ENCODE assay signal across 8 cellular contexts in genomic region chr7:74410772-74411171, GRCh38. TPM values are rescaled to one million over a fixed set of nuclear protein-coding genes. Genes with fewer than 3 reads are reported as not detected.
"Had no signal": no experiment of that assay in that cellular context is flagged by ENCODE, and none has a peak within 500 bp of the region (broad histone marks: within the 10 kb centered on the region; RNA-seq: fewer than 3 reads in every experiment).

No MANE protein-coding gene starts in this region.

- H2AFZ ChIP-seq: GM23248 had no signal

- H3K27me3 Mint-ChIP-seq: IgD-negative memory B cell had no signal

- H3K9me3 ChIP-seq: HAP-1 had no signal

- H3K4me3 Mint-ChIP-seq: HFFc6, IgD-negative memory B cell had no signal

- H3K9me3 Mint-ChIP-seq: HFFc6, IgD-negative memory B cell had no signal

- H3K27ac Mint-ChIP-seq: HFFc6 had no signal

- H3K36me3 ChIP-seq: HAP-1 had no signal

- H3K36me3 Mint-ChIP-seq: IgD-negative memory B cell had no signal

- H3K4me1 ChIP-seq: HAP-1 had no signal

- H3K4me1 Mint-ChIP-seq: IgD-negative memory B cell had no signal

- H3K4me3 ChIP-seq: GM23248, HAP-1 had no signal

- H3K27ac ChIP-seq: GM23248, HL-60 had no signal

- H3K9ac ChIP-seq: GM23248 had no signal

- DNase-seq: GM23248, GOT3, H7, HFFc6, KG1 had no signal

RNA-seq across cellular contexts. Expression of gene GTF2IRD1, which starts 42.9 kb away (rescaled TPM):
- polyA plus RNA-seq: IgD-negative memory B cell had no signal
